In genomic region chr10:31759816-31760626, GRCh38 we compare ENCODE assay signal across 8 cellular contexts.
A peak's percentile ranks its signal among the peaks of the same experiment; 100 is the strongest.
DNase-seq lines count a peak whose midpoint lies in the region; ATAC-seq, FAIRE-seq and TF ChIP-seq lines count a peak whose summit lies in the region.

No MANE protein-coding gene starts in this region.

- FAIRE-seq in endothelial cell of umbilical vein (lab: Jason Lieb, UNC): peak; percentile 96

- H3K9me1 ChIP-seq in endothelial cell of umbilical vein (replicated peaks; ENCODE audit: control insufficient read depth, extremely low read depth, insufficient read depth, low read length): no peaks in the 10 kb centered on the region

- H3K9me3 ChIP-seq in OCI-LY3 (ENCODE audit: insufficient read depth, low read length) (no peaks in the 10 kb centered on the region), endothelial cell of umbilical vein (replicated peaks; ENCODE audit: control insufficient read depth, insufficient read depth, low read length) (no peaks in the 10 kb centered on the region)

- H3K4me3 ChIP-seq in OCI-LY3 (ENCODE audit: low read length) (peak overlapping the region; percentile 86), endothelial cell of umbilical vein (replicated peaks in 1 of 3; ENCODE audit: insufficient read depth in 1 of 3, low read depth in 1 of 3, low read length in 3 of 3) (peak overlapping the region; percentile 57 to 77 (median 76))

- H3K4me2 ChIP-seq in OCI-LY3 (ENCODE audit: low read length) (peak overlapping the region; percentile 93), endothelial cell of umbilical vein (ENCODE audit: insufficient read depth, low read length) (peak overlapping the region; percentile 45)

- H4K20me1 ChIP-seq in OCI-LY3 (ENCODE audit: insufficient read depth, low read length): no peaks in the 10 kb centered on the region
- no peaks in the 10 kb centered on the region for H4K20me1 ChIP-seq in endothelial cell of umbilical vein (replicated peaks; ENCODE audit: control insufficient read depth, extremely low read depth, insufficient read depth, low read length)

- H2AFZ ChIP-seq in OCI-LY3 (ENCODE audit: low read depth, low read length): peak overlapping the region; percentile 84
- peak overlapping the region; percentile 70 for H2AFZ ChIP-seq in endothelial cell of umbilical vein (ENCODE audit: low read depth, low read length)

- H3K79me2 ChIP-seq in OCI-LY3 (ENCODE audit: low read length): no peaks in the 10 kb centered on the region
- H3K79me2 ChIP-seq in endothelial cell of umbilical vein (ENCODE audit: control insufficient read depth, insufficient read depth, low read length): no peaks in the 10 kb centered on the region

- BruUV-seq in endothelial cell of umbilical vein (replicated peaks; lab: Mats Ljungman, UMichigan): no TSS peak

- H3K4me3 Mint-ChIP-seq in mesothelial cell of epicardium: peak overlapping the region; percentile 82

- H3K9ac ChIP-seq in OCI-LY3 (ENCODE audit: low read length) (peak overlapping the region; percentile 84), endothelial cell of umbilical vein (replicated peaks; ENCODE audit: extremely low read depth, insufficient read depth, low read length) (peak overlapping the region; percentile 97)

- H3K4me1 Mint-ChIP-seq in mesothelial cell of epicardium: peaks cover 40% of the 10 kb centered on the region

- H3K4me1 ChIP-seq in OCI-LY3 (ENCODE audit: low read length) (peaks cover 7% of the 10 kb centered on the region; the same call in 1 of the 2 replicates), endothelial cell of umbilical vein (ENCODE audit: control insufficient read depth, extremely low read depth, insufficient read depth, low read length) (peaks cover 11% of the 10 kb centered on the region)

- intact Hi-C loops in endothelial cell of umbilical vein (cut with micrococcal nuclease): loop anchor here (1.0 to 10.0 kb wide), 5 partner anchors 53 to 435 kb away; no protein-coding TSS in a partner anchor

- DNase-seq in DMS 273 (lab: John Stamatoyannopoulos, UW; ENCODE audit: unreplicated experiment) (peak; percentile 98), HuH-7.5 (ENCODE audit: low spot score) (peak; percentile 95), activated T-cell treated with anti-CD3 and anti-CD28 coated beads for 24 hours (ENCODE audit: low read depth) (peak; percentile 91), endothelial cell of umbilical vein (ENCODE audit: low read depth, low spot score) (peak; percentile 99), mesothelial cell of epicardium (ENCODE audit: low spot score in 2 of 2, unreplicated experiment in 2 of 2) (peak; percentile 91 to 95)
- DNase-seq in stimulated activated CD8-positive, alpha-beta memory T cell treated with anti-CD3 and anti-CD28 coated beads, Interleukin-15, amount 100 ng/mL, for 4 hours (ENCODE audit: low read depth in 2 of 2): peak; percentile 89 to 90

- POLR2A ChIA-PET in endothelial cell of umbilical vein (lab: Charles Lee): interaction anchor here (0.6 to 1.2 kb wide), 5 partner anchors 8 to 62 kb away, joined by 3 to 10 read pairs (median 3); no protein-coding TSS in a partner anchor

- TF ChIP-seq CTCF in OCI-LY3 (IDR thresholded peaks at IDR 0.05; ENCODE audit: low read depth, low read length) (no peak), endothelial cell of umbilical vein (IDR thresholded peaks at IDR 0.05; ENCODE audit: extremely low read depth in 1 of 2, insufficient read depth in 1 of 2, low read depth in 1 of 2, low read length in 2 of 2) (no peak), mesothelial cell of epicardium (IDR thresholded peaks at IDR 0.05; ENCODE audit: unreplicated experiment) (no peak)

- H3K9me3 Mint-ChIP-seq in mesothelial cell of epicardium: peaks cover 4% of the 10 kb centered on the region

- CTCF ChIA-PET in endothelial cell of umbilical vein (lab: Charles Lee): interaction anchor here (0.6 to 1.0 kb wide), 5 partner anchors 11 to 1072 kb away, joined by 3 to 5 read pairs (median 5); no protein-coding TSS in a partner anchor

- no peaks in the 10 kb centered on the region for H3K36me3 Mint-ChIP-seq in mesothelial cell of epicardium

- no peaks in the 10 kb centered on the region for H3K36me3 ChIP-seq in OCI-LY3 (replicated peaks; ENCODE audit: low read depth, low read length)
- no peaks in the 10 kb centered on the region for H3K36me3 ChIP-seq in endothelial cell of umbilical vein (ENCODE audit: control insufficient read depth in 2 of 2, extremely low read depth in 1 of 2, insufficient read depth in 2 of 2, low read length in 2 of 2)

- peak; percentile 83 for TF ChIP-seq POLR2A in endothelial cell of umbilical vein (IDR thresholded peaks at IDR 0.05; ENCODE audit: low read depth, low read length)

- H3K27ac Mint-ChIP-seq in mesothelial cell of epicardium: peak overlapping the region; percentile 97

- H3K27me3 Mint-ChIP-seq in mesothelial cell of epicardium (ENCODE audit: low read depth): no peaks in the 10 kb centered on the region

- H3K27me3 ChIP-seq in OCI-LY3 (ENCODE audit: low read depth, low read length): no peaks in the 10 kb centered on the region
- H3K27me3 ChIP-seq in endothelial cell of umbilical vein (ENCODE audit: control insufficient read depth in 2 of 2, insufficient read depth in 2 of 2, low read length in 2 of 2): no peaks in the 10 kb centered on the region

- ATAC-seq in GM21526 (IDR thresholded peaks at IDR 0.05; ENCODE audit: low FRiP score, unreplicated experiment): peak; percentile 97

- dilution Hi-C loops in endothelial cell of umbilical vein (cut with MboI; ENCODE audit: extremely low pct_ligation_motif_present, low sequenced_read_pairs): no loop called here

- no peak overlapping the region for H3K27ac ChIP-seq in OCI-LY3 (ENCODE audit: low read length)
- peak overlapping the region; percentile 94 for H3K27ac ChIP-seq in endothelial cell of umbilical vein (ENCODE audit: insufficient read depth, low read depth, low read length)

TF ChIP-seq in endothelial cell of umbilical vein, 7 proteins besides CTCF, POLR2A, EP300 and RAD21:
- no peak for TF ChIP-seq JUN (IDR thresholded peaks at IDR 0.05; ENCODE audit: borderline replicate concordance, insufficient read depth, insufficient read length, low read depth)
- TF ChIP-seq MAX (IDR thresholded peaks at IDR 0.05; ENCODE audit: insufficient read depth, insufficient read length): peak; percentile 4
- peak; percentile 90 for TF ChIP-seq POLR2AphosphoS5 (IDR thresholded peaks at IDR 0.05; ENCODE audit: insufficient read depth, low read depth, low read length)
- TF ChIP-seq MYC (IDR thresholded peaks at IDR 0.05; ENCODE audit: low read depth, low read length): no peak
- no peak for TF ChIP-seq FOS (IDR thresholded peaks at IDR 0.05; ENCODE audit: borderline replicate concordance, insufficient read depth, low read length)
